21 cellular contexts compared by ENCODE assay signal in the genomic region with DNA sequence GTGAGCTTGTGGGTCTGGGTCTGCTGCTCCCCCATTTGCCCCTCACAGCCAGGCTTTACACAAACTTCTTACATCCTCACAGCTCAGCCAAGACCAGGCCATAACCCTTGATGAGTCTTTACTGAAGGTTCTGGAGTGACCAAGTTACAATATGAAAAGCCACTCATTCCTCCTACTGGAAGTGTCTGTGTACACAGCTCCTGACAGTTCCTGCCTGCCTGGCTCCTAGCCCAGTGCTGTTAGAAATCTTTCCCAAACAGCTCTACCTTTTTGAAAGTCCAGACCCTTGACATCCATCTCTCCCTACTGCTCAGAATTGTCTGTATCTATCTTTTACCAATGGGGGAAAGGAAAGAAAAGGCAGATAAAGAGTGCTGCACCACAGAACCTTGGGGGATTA.
DNase-seq lines count a peak whose midpoint lies in the region; ATAC-seq and TF ChIP-seq lines count a peak whose summit lies in the region.
"Had no signal": no experiment of that assay in that cellular context is flagged by ENCODE, and none has a peak within 500 bp of the region (broad histone marks: within the 10 kb centered on the region; RNA-seq: fewer than 3 reads in every experiment).

No MANE protein-coding gene starts in this region.

- peak; percentile 5 for DNase-seq in DMS 273 (lab: John Stamatoyannopoulos, UW; ENCODE audit: unreplicated experiment)
- no peak for DNase-seq in DMS 273 treated with DMSO at 0.1 percent for 48 hours (lab: John Stamatoyannopoulos, UW)
- DNase-seq in T47D (ENCODE audit: low read depth in 1 of 2, low spot score in 1 of 2), result peak; percentile 31 to 42
- DNase-seq in breast epithelium (ENCODE audit: low spot score in 2 of 2), result no peak
- DNase-seq in NCI-H69 (lab: John Stamatoyannopoulos, UW), result peak; percentile 9
- no peak for DNase-seq in DMS79 treated with DMSO at 0.1 percent for 48 hours (lab: John Stamatoyannopoulos, UW)
- DNase-seq: AML-193; CD4-positive, alpha-beta memory T cell; DMS79; GF-D8; GM23248; H7; HFFc6; IMR-90 had no signal

- in situ Hi-C loops in T47D (cut with HindIII; ENCODE audit: low pct_unique_long_range_greater_than_20kb, low sequenced_read_pairs), result no loop called here

- no peaks in the 10 kb centered on the region for H3K36me3 ChIP-seq in breast epithelium

- no peak overlapping the region for H3K27ac ChIP-seq in breast epithelium
- H3K27ac ChIP-seq: 22Rv1, A549, GM23248 had no signal

- H3K4me3 ChIP-seq in breast epithelium, result no peak overlapping the region
- H3K4me3 ChIP-seq: A549, GM12878, GM23248, K562 had no signal

- ATAC-seq in GM18868 (IDR thresholded peaks at IDR 0.05; ENCODE audit: unreplicated experiment), result no peak
- no peak for ATAC-seq in GM21381 (IDR thresholded peaks at IDR 0.05; ENCODE audit: unreplicated experiment)
- ATAC-seq: A549, GM12878, HCT116, K562 had no signal

- no peaks in the 10 kb centered on the region for H3K9me3 ChIP-seq in breast epithelium
- H3K9me3 ChIP-seq: A549 had no signal

- TF ChIP-seq CTCF in breast epithelium (IDR thresholded peaks at IDR 0.05), result no peak

- no peaks in the 10 kb centered on the region for H3K27me3 ChIP-seq in breast epithelium

- no peak for TF ChIP-seq POLR2A in breast epithelium (IDR thresholded peaks at IDR 0.05)

- no peaks in the 10 kb centered on the region for H3K4me1 ChIP-seq in breast epithelium
- H3K4me1 ChIP-seq: A549 had no signal

- intact Hi-C loops in breast epithelium (cut with DNase I; ENCODE audit: low total_unique reads), result no loop called here

Comparison
In these comparisons a context has a peak if more than half of its experiments do, and no peak if none do; other contexts are left out.
1. DNase-seq: peak in DMS 273 (single experiment), T47D (2 of 2) and NCI-H69 (single experiment); none in DMS 273 treated with DMSO at 0.1 percent for 48 hours (single experiment), breast epithelium (0 of 2) and DMS79 treated with DMSO at 0.1 percent for 48 hours (single experiment).